ENCODE assay signal across 23 cellular contexts in genomic region chr17:395974-396373, GRCh38. TPM values are rescaled to one million over a fixed set of nuclear protein-coding genes. Genes with fewer than 3 reads are reported as not detected.
DNase-seq lines count a peak whose midpoint lies in the region; ATAC-seq, FAIRE-seq and TF ChIP-seq lines count a peak whose summit lies in the region.
"Had no signal": no experiment of that assay in that cellular context is flagged by ENCODE, and none has a peak within 500 bp of the region (broad histone marks: within the 10 kb centered on the region; RNA-seq: fewer than 3 reads in every experiment).

No MANE protein-coding gene starts in this region.

- H3K27ac ChIP-seq in neutrophil = peak overlapping the region; percentile 52
- H3K27ac ChIP-seq: A549; BLaER1 treated with 17β-estradiol and CSF1 and Interleukin-3, amounts not matched to agents 10 nM and 100 nM; C4-2B had no signal

- H3K4me1 ChIP-seq in neutrophil (ENCODE audit: control insufficient read depth in 1 of 2, insufficient read depth in 1 of 2, low read depth in 1 of 2, low read length in 1 of 2) (peaks cover 23 to 25% of the 10 kb centered on the region in 2 experiments), mucosa of descending colon (ENCODE audit: low read depth) (no peaks in the 10 kb centered on the region)
- H3K4me1 ChIP-seq: A549 had no signal

- no peak for ATAC-seq in T-helper 17 cell
- ATAC-seq in HG02938 (IDR thresholded peaks at IDR 0.05; ENCODE audit: unreplicated experiment) = no peak
- ATAC-seq in mucosa of descending colon = no peak
- ATAC-seq: CD8-positive, alpha-beta T cell; GM12878 had no signal

- no peak overlapping the region for H3K4me3 Mint-ChIP-seq in T-helper 17 cell
- H3K4me3 Mint-ChIP-seq: B cell; CD4-positive, alpha-beta T cell; CD8-positive, alpha-beta T cell had no signal

- no peaks in the 10 kb centered on the region for H3K27me3 ChIP-seq in neutrophil
- H3K27me3 ChIP-seq: BLaER1 treated with 17β-estradiol and CSF1 and Interleukin-3, amounts not matched to agents 10 nM and 100 nM had no signal

- H3K27me3 Mint-ChIP-seq in T-helper 17 cell = no peaks in the 10 kb centered on the region
- H3K27me3 Mint-ChIP-seq: CD4-positive, alpha-beta T cell had no signal

- H3K36me3 Mint-ChIP-seq in T-helper 17 cell (ENCODE audit: low read depth) = no peaks in the 10 kb centered on the region

- FAIRE-seq in G401.6 (lab: Jason Lieb, UNC) = peak; percentile 39
- FAIRE-seq: A549, D721Med, GM12878, GM12892, GM18507 had no signal

- peaks cover 3% of the 10 kb centered on the region for H3K4me1 Mint-ChIP-seq in T-helper 17 cell

- H3K9me3 ChIP-seq in T-helper 17 cell (ENCODE audit: control insufficient read depth, low read length, poor library complexity, severe bottlenecking) (no peaks in the 10 kb centered on the region), neutrophil (no peaks in the 10 kb centered on the region), mucosa of descending colon (no peaks in the 10 kb centered on the region)
- H3K9me3 ChIP-seq: A549; BLaER1 treated with 17β-estradiol and CSF1 and Interleukin-3, amounts not matched to agents 10 nM and 100 nM; Caco-2 had no signal

- no peak for DNase-seq in T-helper 17 cell
- DNase-seq in NCI-H1417 (lab: John Stamatoyannopoulos, UW) = no peak
- DNase-seq in mucosa of descending colon = no peak
- no peak for DNase-seq in SHP77 treated with DMSO at 0.1 percent for 48 hours (lab: John Stamatoyannopoulos, UW)
- DNase-seq: 8988T; AML-193; Caco-2; Calu3; CD4-positive, alpha-beta T cell; CD8-positive, alpha-beta T cell; DMS79 treated with DMSO at 0.1 percent for 48 hours; GDM1 had no signal

- no peak overlapping the region for H3K4me3 ChIP-seq in neutrophil (ENCODE audit: low read depth in 1 of 2, low read length in 1 of 2)
- no peak overlapping the region for H3K4me3 ChIP-seq in mucosa of descending colon
- H3K4me3 ChIP-seq: A549; BLaER1 treated with 17β-estradiol and CSF1 and Interleukin-3, amounts not matched to agents 10 nM and 100 nM; GM12878 had no signal

- peak overlapping the region; percentile 72 for H3K27ac Mint-ChIP-seq in T-helper 17 cell
- H3K27ac Mint-ChIP-seq: B cell; CD4-positive, alpha-beta T cell; CD8-positive, alpha-beta T cell had no signal

- H3K36me3 ChIP-seq in neutrophil (peaks cover 36% of the 10 kb centered on the region), mucosa of descending colon (ENCODE audit: low read depth) (no peaks in the 10 kb centered on the region)
- H3K36me3 ChIP-seq: BLaER1 treated with 17β-estradiol and CSF1 and Interleukin-3, amounts not matched to agents 10 nM and 100 nM had no signal

- intact Hi-C loops in mucosa of descending colon (cut with DNase I, micrococcal nuclease) = no loop called here

- TF ChIP-seq CTCF in neutrophil (IDR thresholded peaks at IDR 0.05) (no peak), mucosa of descending colon (IDR thresholded peaks at IDR 0.05) (no peak)

RNA-seq across cellular contexts. Expression of gene RPH3AL, which starts 43.4 kb away (rescaled TPM):
- total RNA-seq in T-helper 17 cell (1 to 10 TPM; 1.3 to 3.5 TPM), mucosa of descending colon (10 to 100 TPM; 24.0 to 44.1 (median 36.7) TPM)

RNA-seq across cellular contexts. Expression of gene RFLNB, which starts 49.8 kb away (rescaled TPM):
- 10 to 100 TPM; 29.7 to 42.4 TPM for total RNA-seq in T-helper 17 cell
- total RNA-seq in mucosa of descending colon = 10 to 100 TPM in 1 of 3 donors, 1 to 10 TPM in 2; 3.7 to 21.8 (median 5.6) TPM

Comparison
In these comparisons a context has a peak if more than half of its experiments do, and no peak if none do; other contexts are left out.
1. RNA of gene RPH3AL, which starts 43.4 kb away (total RNA-seq): 24.0 to 44.1 TPM in mucosa of descending colon; 1.3 to 3.5 TPM in T-helper 17 cell; every median in the first group is over 4 times any median in the second.